ENCODE assay signal across 22 cellular contexts in the genomic region with DNA sequence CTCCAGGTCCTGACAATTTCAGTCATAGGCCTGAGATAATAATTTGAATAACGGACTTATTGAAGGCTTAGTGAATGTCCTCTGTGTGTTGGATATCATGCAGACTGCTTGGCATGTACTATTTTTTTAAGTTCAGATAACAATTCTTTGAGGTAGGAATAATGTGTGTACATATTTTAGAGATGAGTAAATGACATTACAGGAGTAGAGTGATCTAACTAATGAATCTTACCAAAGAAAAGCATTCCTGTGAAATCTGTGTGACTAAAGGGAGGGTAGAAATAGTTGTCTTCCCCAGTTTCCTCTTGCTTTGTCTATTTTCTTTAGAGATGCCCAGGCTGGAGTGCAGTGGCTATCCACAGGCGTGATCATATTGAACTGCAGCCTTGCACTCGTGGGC.
A peak's percentile ranks its signal among the peaks of the same experiment; 100 is the strongest.
DNase-seq lines count a peak whose midpoint lies in the region; ATAC-seq and TF ChIP-seq lines count a peak whose summit lies in the region.
"Had no signal": no experiment of that assay in that cellular context is flagged by ENCODE, and none has a peak within 500 bp of the region (broad histone marks: within the 10 kb centered on the region; RNA-seq: fewer than 3 reads in every experiment).

No MANE protein-coding gene starts in this region.

- no peaks in the 10 kb centered on the region for H4K20me1 ChIP-seq in IMR-90 (ENCODE audit: insufficient read depth, low read length)

- no peak overlapping the region for H2BK120ac ChIP-seq in IMR-90 (ENCODE audit: low read depth, low read length)

- H3K4me2 ChIP-seq in IMR-90 (ENCODE audit: low read depth, low read length): no peak overlapping the region
- H3K4me2 ChIP-seq: PC-9 had no signal

- ATAC-seq in IMR-90 (ENCODE audit: low read depth) (peak; percentile 64), HG03280 (IDR thresholded peaks at IDR 0.05; ENCODE audit: unreplicated experiment) (no peak), HG03095 (IDR thresholded peaks at IDR 0.05; ENCODE audit: unreplicated experiment) (no peak)
- no peak for ATAC-seq in stimulated activated naive B cell treated with anti-CD40 and anti-IgM and Interleukin-4, amounts not matched to agents 10 μg/mL and 1 μg/mL and 100 μg/mL, for 72 hours (replicated peaks)
- ATAC-seq: activated CD8-positive, alpha-beta T cell treated with anti-CD3 and anti-CD28 coated beads for 36 hours; gastrocnemius medialis; HepG2; left colon had no signal

- no peaks in the 10 kb centered on the region for H3K79me1 ChIP-seq in IMR-90 (ENCODE audit: low read depth in 1 of 2, low read length in 2 of 2)

- DNase-seq in AG08395 (ENCODE audit: low spot score) (peak; percentile 12), IMR-90 (peak; percentile 41), astrocyte of the cerebellum (ENCODE audit: low read depth) (peak; percentile 2), hepatic stellate cell (ENCODE audit: low spot score) (peak; percentile 7), Peyer's patch (no peak)
- no peak for DNase-seq in stimulated activated naive B cell treated with anti-CD40 and anti-IgM and Interleukin-4, amounts not matched to agents 10 μg/mL and 1 μg/mL and 100 μg/mL, for 72 hours
- DNase-seq: activated CD8-positive, alpha-beta T cell treated with anti-CD3 and anti-CD28 coated beads for 36 hours; activated naive CD4-positive, alpha-beta T cell; activated T-cell treated with anti-CD3 and anti-CD28 coated beads, Interleukin-2, amount 50 U/mL, for 1 hour; anterior cingulate cortex; cortex of kidney; DMS153; gastrocnemius medialis; left colon; MM.1S; nephron progenitor cell; PC-9; T1000 had no signal

- peaks cover 3% of the 10 kb centered on the region for H3K4me1 ChIP-seq in IMR-90 (ENCODE audit: control insufficient read depth, insufficient read depth, low read length)
- H3K4me1 ChIP-seq in Peyer's patch: no peaks in the 10 kb centered on the region
- H3K4me1 ChIP-seq: gastrocnemius medialis had no signal

- BruUV-seq in IMR-90 (replicated peaks; lab: Mats Ljungman, UMichigan): no TSS peak

- in situ Hi-C loops in IMR-90 (cut with MboI; ENCODE audit: low sequenced_read_pairs): no loop called here
- in situ Hi-C loops in astrocyte of the cerebellum (cut with HindIII; ENCODE audit: low sequenced_read_pairs): no loop called here

- H3K4me3 ChIP-seq in IMR-90 (ENCODE audit: insufficient read depth, low read depth, low read length) (no peak overlapping the region), astrocyte of the cerebellum (ENCODE audit: low read depth, low read length) (no peak overlapping the region), Peyer's patch (no peak overlapping the region)
- H3K4me3 ChIP-seq: gastrocnemius medialis, PC-9 had no signal

- H2BK20ac ChIP-seq in IMR-90 (ENCODE audit: low read depth, low read length): no peak overlapping the region

- no peak for TF ChIP-seq RAD21 in IMR-90 (IDR thresholded peaks at IDR 0.05; ENCODE audit: low read length)

- no peak overlapping the region for H3K14ac ChIP-seq in IMR-90 (replicated peaks; ENCODE audit: low read depth, low read length)

- no peak overlapping the region for H3K27ac Mint-ChIP-seq in stimulated activated naive B cell treated with anti-CD40 and anti-IgM and Interleukin-4, amounts not matched to agents 10 μg/mL and 1 μg/mL and 100 μg/mL, for 72 hours
- H3K27ac Mint-ChIP-seq: activated CD8-positive, alpha-beta T cell treated with anti-CD3 and anti-CD28 coated beads for 36 hours; nephron progenitor cell; progenitor cell of endocrine pancreas had no signal

- no peak overlapping the region for H2AFZ ChIP-seq in IMR-90 (replicated peaks; ENCODE audit: low read length, poor library complexity)
- H2AFZ ChIP-seq: PC-9 had no signal

- intact Hi-C loops in IMR-90 (cut with micrococcal nuclease): no loop called here

- no peak overlapping the region for H3K4me3 Mint-ChIP-seq in stimulated activated naive B cell treated with anti-CD40 and anti-IgM and Interleukin-4, amounts not matched to agents 10 μg/mL and 1 μg/mL and 100 μg/mL, for 72 hours
- H3K4me3 Mint-ChIP-seq: activated CD8-positive, alpha-beta T cell treated with anti-CD3 and anti-CD28 coated beads for 36 hours; nephron progenitor cell had no signal

- CTCF ChIA-PET in IMR-90 (lab: Yijun Ruan, JAX): no interaction called here

- no peak overlapping the region for H2BK15ac ChIP-seq in IMR-90 (ENCODE audit: low read depth, low read length)

- no peak overlapping the region for H3K4ac ChIP-seq in IMR-90 (ENCODE audit: low read depth, low read length)

- H3K36me3 ChIP-seq in IMR-90 (ENCODE audit: control insufficient read depth, insufficient read depth, low read length): no peaks in the 10 kb centered on the region
- no peaks in the 10 kb centered on the region for H3K36me3 ChIP-seq in Peyer's patch
- H3K36me3 ChIP-seq: gastrocnemius medialis had no signal

- no peak overlapping the region for H3K18ac ChIP-seq in IMR-90 (ENCODE audit: low read depth, low read length)

- H2AK5ac ChIP-seq in IMR-90 (ENCODE audit: low read depth, low read length): no peak overlapping the region

- no peak overlapping the region for H3K9ac ChIP-seq in IMR-90 (ENCODE audit: low read depth, low read length)

- no peaks in the 10 kb centered on the region for H3K36me3 Mint-ChIP-seq in stimulated activated naive B cell treated with anti-CD40 and anti-IgM and Interleukin-4, amounts not matched to agents 10 μg/mL and 1 μg/mL and 100 μg/mL, for 72 hours

- no peak overlapping the region for H2AK9ac ChIP-seq in IMR-90 (replicated peaks; ENCODE audit: low read depth, low read length, poor library complexity)

- no peak overlapping the region for H4K91ac ChIP-seq in IMR-90 (ENCODE audit: insufficient read depth, low read depth, low read length)

- WGBS in IMR-90 (ENCODE audit: extremely low coverage in 2 of 2, insufficient read length in 1 of 2), 2 experiments: 82% methylated on average over 3 of the region's 3 CpGs; no CpG with 5 or more reads in 1 of the 2 experiments

- TF ChIP-seq POLR2A in IMR-90 (IDR thresholded peaks at IDR 0.05; ENCODE audit: low read depth, low read length) (no peak), Peyer's patch (IDR thresholded peaks at IDR 0.05) (no peak)

- no peak overlapping the region for H3K56ac ChIP-seq in IMR-90 (ENCODE audit: extremely low read depth, insufficient read depth, low read length)

- H3K9me3 Mint-ChIP-seq in stimulated activated naive B cell treated with anti-CD40 and anti-IgM and Interleukin-4, amounts not matched to agents 10 μg/mL and 1 μg/mL and 100 μg/mL, for 72 hours: peaks cover 0 to 1% of the 10 kb centered on the region in 2 donors
- H3K9me3 Mint-ChIP-seq: nephron progenitor cell had no signal

- POLR2A ChIA-PET in IMR-90 (lab: Charles Lee; ENCODE audit: unreplicated experiment): no interaction called here

- no peaks in the 10 kb centered on the region; the same call in 1 of the 2 replicates for H3K9me1 ChIP-seq in IMR-90 (ENCODE audit: insufficient read depth, low read length)

- no peaks in the 10 kb centered on the region for H3K9me3 ChIP-seq in IMR-90 (ENCODE audit: control insufficient read depth, insufficient read depth, low read length)
- no peaks in the 10 kb centered on the region for H3K9me3 ChIP-seq in Peyer's patch
- H3K9me3 ChIP-seq: gastrocnemius medialis had no signal

- H4K8ac ChIP-seq in IMR-90 (ENCODE audit: low read depth in 2 of 2, low read length in 2 of 2): no peak overlapping the region

- H3K27me3 ChIP-seq in IMR-90 (ENCODE audit: control insufficient read depth, insufficient read depth, low read length) (no peaks in the 10 kb centered on the region), Peyer's patch (no peaks in the 10 kb centered on the region)
- H3K27me3 ChIP-seq: gastrocnemius medialis had no signal

- no peak for TF ChIP-seq CTCF in IMR-90 (conservative IDR thresholded peaks at IDR 0.05; ENCODE audit: low read depth, low read length)
- TF ChIP-seq CTCF in astrocyte of the cerebellum (IDR thresholded peaks at IDR 0.05; ENCODE audit: low read depth, low read length, missing control alignments): no peak
- no peak for TF ChIP-seq CTCF in Peyer's patch (IDR thresholded peaks at IDR 0.05)

- no peak overlapping the region for H2BK5ac ChIP-seq in IMR-90 (ENCODE audit: low read depth, low read length, poor library complexity, severe bottlenecking)

- no peak overlapping the region for H4K5ac ChIP-seq in IMR-90 (ENCODE audit: low read depth, low read length)

- no peaks in the 10 kb centered on the region for H3K4me1 Mint-ChIP-seq in stimulated activated naive B cell treated with anti-CD40 and anti-IgM and Interleukin-4, amounts not matched to agents 10 μg/mL and 1 μg/mL and 100 μg/mL, for 72 hours
- H3K4me1 Mint-ChIP-seq: nephron progenitor cell had no signal

- no peaks in the 10 kb centered on the region for H3K27me3 Mint-ChIP-seq in stimulated activated naive B cell treated with anti-CD40 and anti-IgM and Interleukin-4, amounts not matched to agents 10 μg/mL and 1 μg/mL and 100 μg/mL, for 72 hours
- H3K27me3 Mint-ChIP-seq: activated CD8-positive, alpha-beta T cell treated with anti-CD3 and anti-CD28 coated beads for 36 hours; progenitor cell of endocrine pancreas had no signal

- H3K23ac ChIP-seq in IMR-90 (ENCODE audit: low read depth, low read length): no peak overlapping the region

- dilution Hi-C loops in IMR-90 (cut with HindIII; ENCODE audit: low sequenced_read_pairs, unreplicated experiment): no loop called here

- H3K27ac ChIP-seq in IMR-90 (ENCODE audit: insufficient read depth, low read length): no peak overlapping the region
- H3K27ac ChIP-seq in Peyer's patch: no peak overlapping the region
- H3K27ac ChIP-seq: gastrocnemius medialis, PC-9 had no signal

TF ChIP-seq in IMR-90, 13 proteins besides CTCF, POLR2A, EP300 and RAD21:
- TF ChIP-seq SMC3 (IDR thresholded peaks at IDR 0.05; ENCODE audit: low read depth, low read length): no peak

Comparison
In these comparisons a context has a peak if more than half of its experiments do, and no peak if none do; other contexts are left out.
1. DNase-seq: peak in AG08395 (single experiment), IMR-90 (single experiment), astrocyte of the cerebellum (single experiment) and hepatic stellate cell (single experiment); none in stimulated activated naive B cell treated with anti-CD40 and anti-IgM and Interleukin-4, amounts not matched to agents 10 μg/mL and 1 μg/mL and 100 μg/mL, for 72 hours (single experiment) and Peyer's patch (0 of 3).